1 cellular context compared by ENCODE assay signal in genomic region chr2:128288781-128289180, GRCh38.
TF ChIP-seq lines count a peak whose summit lies in the region.

No MANE protein-coding gene starts in this region.

TF ChIP-seq in GM23338, 12 proteins besides CTCF, POLR2A, EP300 and RAD21 (continued from another document):
- TF ChIP-seq NANOG (IDR thresholded peaks at IDR 0.05; ENCODE audit: borderline replicate concordance) = no peak
- no peak for TF ChIP-seq EZH2 (IDR thresholded peaks at IDR 0.05; ENCODE audit: low read depth, unreplicated experiment)
- TF ChIP-seq STAT1 (IDR thresholded peaks at IDR 0.05; ENCODE audit: unreplicated experiment) = no peak
